In genomic region chr20:44215125-44215524, GRCh38 we compare ENCODE assay signal across 8 cellular contexts. TPM values are rescaled to one million over a fixed set of nuclear protein-coding genes. Genes with fewer than 3 reads are reported as not detected.
DNase-seq lines count a peak whose midpoint lies in the region; ATAC-seq and TF ChIP-seq lines count a peak whose summit lies in the region.

No MANE protein-coding gene starts in this region.

- H3K4me2 ChIP-seq in SU-DHL-6 (ENCODE audit: low read depth, low read length, poor library complexity, severe bottlenecking), result no peak overlapping the region

- H3K27me3 Mint-ChIP-seq in activated naive CD8-positive, alpha-beta T cell treated with anti-CD3 and anti-CD28 coated beads for 36 hours, result no peaks in the 10 kb centered on the region

- H3K27me3 ChIP-seq in MG63 (no peaks in the 10 kb centered on the region), SU-DHL-6 (ENCODE audit: low read length) (no peaks in the 10 kb centered on the region)

- peak overlapping the region; percentile 2 for H3K27ac Mint-ChIP-seq in activated naive CD8-positive, alpha-beta T cell treated with anti-CD3 and anti-CD28 coated beads for 36 hours

- DNase-seq in ELF-1 (ENCODE audit: low read depth, low spot score) (peak; percentile 69), MG63 (peak; percentile 67), left cardiac atrium (peak; percentile 67), retinal pigment epithelial cell (ENCODE audit: low read depth) (no peak)
- peak; percentile 73 for DNase-seq in activated naive CD8-positive, alpha-beta T cell treated with anti-CD3 and anti-CD28 coated beads for 36 hours

- no peak overlapping the region for H2AFZ ChIP-seq in SU-DHL-6 (ENCODE audit: low read depth, low read length, severe bottlenecking)

- H3K9me3 Mint-ChIP-seq in activated naive CD8-positive, alpha-beta T cell treated with anti-CD3 and anti-CD28 coated beads for 36 hours, result no peaks in the 10 kb centered on the region

- no peak overlapping the region for H3K27ac ChIP-seq in SU-DHL-6 (ENCODE audit: low read depth, low read length)

- no peak overlapping the region for H3K9ac ChIP-seq in SU-DHL-6 (ENCODE audit: low read length)

- H3K4me3 Mint-ChIP-seq in activated naive CD8-positive, alpha-beta T cell treated with anti-CD3 and anti-CD28 coated beads for 36 hours, result no peak overlapping the region

- H3K9me2 ChIP-seq in SU-DHL-6 (replicated peaks; ENCODE audit: insufficient read depth, low read length), result no peaks in the 10 kb centered on the region

- intact Hi-C loops in left cardiac atrium (cut with DNase I), result loop anchor here (5.0 to 10.0 kb wide), 5 partner anchors 97 to 520 kb away; partner anchors contain the start of genes FITM2 (in 1 of the 2) and TTPAL (in 1 of the 2)

- H3K9me3 ChIP-seq in MG63, result no peaks in the 10 kb centered on the region
- no peaks in the 10 kb centered on the region for H3K9me3 ChIP-seq in SU-DHL-6 (ENCODE audit: insufficient read depth, low read length)

- H3K4me3 ChIP-seq in MG63 (no peak overlapping the region), SU-DHL-6 (ENCODE audit: insufficient read depth, low read length, poor library complexity, severe bottlenecking) (no peak overlapping the region), retinal pigment epithelial cell (ENCODE audit: low read length) (no peak overlapping the region)

- peaks cover 51% of the 10 kb centered on the region for H3K4me1 Mint-ChIP-seq in activated naive CD8-positive, alpha-beta T cell treated with anti-CD3 and anti-CD28 coated beads for 36 hours

- peaks cover 2% of the 10 kb centered on the region for H3K79me2 ChIP-seq in SU-DHL-6 (ENCODE audit: insufficient read depth, low read length)

- TF ChIP-seq CTCF in SU-DHL-6 (IDR thresholded peaks at IDR 0.05; ENCODE audit: insufficient read depth, low read length, poor library complexity, severe bottlenecking) (peak; percentile 58), retinal pigment epithelial cell (conservative IDR thresholded peaks at IDR 0.05; ENCODE audit: low read depth, low read length) (peak; percentile 88)

- H3F3A ChIP-seq in SU-DHL-6 (ENCODE audit: insufficient read depth), result no peaks in the 10 kb centered on the region

- no peaks in the 10 kb centered on the region for H3K36me3 Mint-ChIP-seq in activated naive CD8-positive, alpha-beta T cell treated with anti-CD3 and anti-CD28 coated beads for 36 hours

- H3K36me3 ChIP-seq in MG63 (no peaks in the 10 kb centered on the region), SU-DHL-6 (ENCODE audit: low read length) (no peaks in the 10 kb centered on the region)

- peak in 1 of 2 donors; percentile 21 for ATAC-seq in left cardiac atrium
- ATAC-seq in HG03159 (IDR thresholded peaks at IDR 0.05; ENCODE audit: unreplicated experiment), result no peak
- ATAC-seq in HG02884 (IDR thresholded peaks at IDR 0.05; ENCODE audit: unreplicated experiment), result no peak

- H4K20me1 ChIP-seq in SU-DHL-6 (ENCODE audit: low read depth, low read length), result no peaks in the 10 kb centered on the region

RNA-seq across cellular contexts. Expression of gene OSER1, which starts 4.6 kb away (rescaled TPM):
- 67.5 and 81.1 TPM in 2 replicates for total RNA-seq in MG63 (2014; rRNA removed; shearing (Covaris generic); ENCODE audit: low replicate concordance)
- total RNA-seq in activated naive CD8-positive, alpha-beta T cell treated with anti-CD3 and anti-CD28 coated beads for 36 hours, result 10 to 100 TPM; 25.5 to 26.4 TPM
- 10 to 100 TPM; 19.9 to 28.5 TPM for total RNA-seq in left cardiac atrium

RNA-seq across cellular contexts. Expression of gene JPH2, which starts 28.1 kb away (rescaled TPM):
- 6.5 and 9.9 TPM in 2 replicates for total RNA-seq in MG63 (2014; rRNA removed; shearing (Covaris generic); ENCODE audit: low replicate concordance)
- total RNA-seq in activated naive CD8-positive, alpha-beta T cell treated with anti-CD3 and anti-CD28 coated beads for 36 hours, result under 1 TPM; 0.12 to 0.14 TPM
- total RNA-seq in left cardiac atrium, result 10 to 100 TPM; 78.3 to 93.5 TPM

RNA-seq across cellular contexts. Expression of gene GDAP1L1, which starts 32.0 kb away (rescaled TPM):
- not detected in 2 replicates for total RNA-seq in MG63 (2014; rRNA removed; shearing (Covaris generic); ENCODE audit: low replicate concordance)
- under 1 TPM in 1 of 2 experiments, not detected in 1; 0.12 TPM for total RNA-seq in activated naive CD8-positive, alpha-beta T cell treated with anti-CD3 and anti-CD28 coated beads for 36 hours
- total RNA-seq in left cardiac atrium, result under 1 TPM; 0.21 to 0.50 TPM
